In genomic region chr3:71859128-71859519, GRCh38 we compare ENCODE assay signal across 8 cellular contexts.
A peak's percentile ranks its signal among the peaks of the same experiment; 100 is the strongest.
DNase-seq lines count a peak whose midpoint lies in the region; ATAC-seq, FAIRE-seq and TF ChIP-seq lines count a peak whose summit lies in the region.

No MANE protein-coding gene starts in this region.

- H3K9me3 ChIP-seq in neuronal stem cell (replicated peaks in 1 of 2; ENCODE audit: control insufficient read depth in 2 of 2, insufficient read depth in 1 of 2, low read depth in 1 of 2, low read length in 2 of 2), result peaks cover 0 to 3% of the 10 kb centered on the region in 2 donors

- H3K4ac ChIP-seq in neuronal stem cell (ENCODE audit: low read length), result no peak overlapping the region

- no peak overlapping the region for H2BK12ac ChIP-seq in neuronal stem cell (ENCODE audit: low read length)

- no peak for ATAC-seq in HG02852 (IDR thresholded peaks at IDR 0.05; ENCODE audit: unreplicated experiment)

- H2AK5ac ChIP-seq in neuronal stem cell (ENCODE audit: low read depth, low read length), result no peak overlapping the region

- no peak overlapping the region for H2BK120ac ChIP-seq in neuronal stem cell (ENCODE audit: low read depth, low read length)

- no peaks in the 10 kb centered on the region for H3K36me3 ChIP-seq in neuronal stem cell (replicated peaks in 1 of 2; ENCODE audit: control insufficient read depth in 2 of 2, insufficient read depth in 2 of 2, low read length in 2 of 2)

- H4K91ac ChIP-seq in neuronal stem cell (ENCODE audit: low read depth, low read length, poor library complexity), result no peak overlapping the region

- H3K14ac ChIP-seq in neuronal stem cell (ENCODE audit: low read length), result no peak overlapping the region

- peak; percentile 87 for DNase-seq in CD1c-positive myeloid dendritic cell (ENCODE audit: extremely low spot score)
- no peak for DNase-seq in GM18507 (ENCODE audit: extremely low spot score, insufficient read length, low read depth)
- DNase-seq in NOMO-1 treated with dmso at 0.1 percent for 144 hours (lab: John Stamatoyannopoulos, UW; ENCODE audit: unreplicated experiment), result peak; percentile 39
- peak; percentile 58 for DNase-seq in epithelial cell of esophagus (ENCODE audit: low read depth)
- DNase-seq in neuronal stem cell (ENCODE audit: low spot score), result peak; percentile 14
- DNase-seq in germinal center (ENCODE audit: low spot score), result no peak
- DNase-seq in NCI-H187 (lab: John Stamatoyannopoulos, UW), result no peak

- no peaks in the 10 kb centered on the region for H3K27me3 ChIP-seq in neuronal stem cell (ENCODE audit: control insufficient read depth in 3 of 3, insufficient read depth in 3 of 3, low read depth in 1 of 3, low read length in 3 of 3)

- no peak overlapping the region for H4K8ac ChIP-seq in neuronal stem cell (ENCODE audit: low read depth, low read length)

- no CpG with 5 or more reads among the region's 3 CpGs for WGBS in neuronal stem cell (ENCODE audit: extremely low coverage in 2 of 2, insufficient read length in 2 of 2, insufficient replicate concordance in 1 of 2), 2 donors

- no peak overlapping the region for H3K18ac ChIP-seq in neuronal stem cell (ENCODE audit: low read length)

- H2BK15ac ChIP-seq in neuronal stem cell (ENCODE audit: low read length), result no peak overlapping the region

- no peak overlapping the region for H3K27ac ChIP-seq in neuronal stem cell (replicated peaks; ENCODE audit: low read length)

- peaks cover 0 to 5% of the 10 kb centered on the region in 2 donors for H3K4me1 ChIP-seq in neuronal stem cell (ENCODE audit: control insufficient read depth in 2 of 2, insufficient read depth in 1 of 2, low read depth in 1 of 2, low read length in 2 of 2)

- H3K23ac ChIP-seq in neuronal stem cell (ENCODE audit: low read depth, low read length, poor library complexity), result no peak overlapping the region

- no peak overlapping the region for H2AFZ ChIP-seq in neuronal stem cell (ENCODE audit: low read length)

- H2BK5ac ChIP-seq in neuronal stem cell (ENCODE audit: low read length), result no peak overlapping the region

- peak; percentile 50 for FAIRE-seq in GM18507 (lab: Jason Lieb, UNC)

- no peak overlapping the region for H3K4me2 ChIP-seq in neuronal stem cell (ENCODE audit: insufficient read depth, low read length, poor library complexity, severe bottlenecking)

- H3K9ac ChIP-seq in neuronal stem cell (ENCODE audit: low read depth, low read length, poor library complexity), result no peak overlapping the region

- no peak overlapping the region for H3K4me3 ChIP-seq in epithelial cell of esophagus (ENCODE audit: low read length)
- H3K4me3 ChIP-seq in neuronal stem cell (ENCODE audit: low read length in 2 of 2), result no peak overlapping the region

- H3K79me1 ChIP-seq in neuronal stem cell (ENCODE audit: low read depth, low read length), result no peaks in the 10 kb centered on the region

- TF ChIP-seq CTCF in epithelial cell of esophagus (IDR thresholded peaks at IDR 0.05; ENCODE audit: insufficient read depth, low read depth, low read length, missing control alignments), result peak; percentile 50

Comparison
In these comparisons a context has a peak if more than half of its experiments do, and no peak if none do; other contexts are left out.
1. DNase-seq: peak in CD1c-positive myeloid dendritic cell (single experiment), NOMO-1 treated with dmso at 0.1 percent for 144 hours (single experiment), epithelial cell of esophagus (single experiment) and neuronal stem cell (single experiment); none in GM18507 (single experiment), germinal center (single experiment) and NCI-H187 (0 of 2).